ENCODE assay signal across 19 cellular contexts in genomic region chr4:6390357-6390756, GRCh38.
A peak's percentile ranks its signal among the peaks of the same experiment; 100 is the strongest.
DNase-seq lines count a peak whose midpoint lies in the region; ATAC-seq and TF ChIP-seq lines count a peak whose summit lies in the region.
"Had no signal": no experiment of that assay in that cellular context is flagged by ENCODE, and none has a peak within 500 bp of the region (broad histone marks: within the 10 kb centered on the region; RNA-seq: fewer than 3 reads in every experiment).

No MANE protein-coding gene starts in this region.

- CTCF ChIA-PET in RWPE1 (lab: Yijun Ruan, JAX): no interaction called here

- no peak overlapping the region for H3K27ac Mint-ChIP-seq in nephron progenitor cell
- H3K27ac Mint-ChIP-seq: activated CD4-positive, alpha-beta T cell treated with anti-CD3 and anti-CD28 coated beads, Interleukin-2, amount 10 ng/mL, durations not matched to agents 7 days and 5 days; CD14-positive monocyte had no signal

- peaks cover 17% of the 10 kb centered on the region for H3K4me1 Mint-ChIP-seq in nephron progenitor cell
- H3K4me1 Mint-ChIP-seq: activated CD4-positive, alpha-beta T cell treated with anti-CD3 and anti-CD28 coated beads, Interleukin-2, amount 10 ng/mL, durations not matched to agents 7 days and 5 days; CD14-positive monocyte had no signal

- peaks cover 12% of the 10 kb centered on the region for H3K27me3 Mint-ChIP-seq in nephron progenitor cell (ENCODE audit: low read depth, poor library complexity)

- TF ChIP-seq CTCF in RWPE1 (conservative IDR thresholded peaks at IDR 0.05; ENCODE audit: low read depth): no peak
- TF ChIP-seq CTCF in nephron progenitor cell (IDR thresholded peaks at IDR 0.05): no peak

- ATAC-seq in left ventricle myocardium superior (peak; percentile 92), HG03378 (IDR thresholded peaks at IDR 0.05; ENCODE audit: unreplicated experiment) (no peak), HG03520 (IDR thresholded peaks at IDR 0.05; ENCODE audit: unreplicated experiment) (no peak)

- H3K27ac ChIP-seq in RWPE1: peak overlapping the region; percentile 72; the same call in 1 of the 2 replicates
- H3K27ac ChIP-seq: cardiac muscle cell, HL-60, ovary, stomach had no signal

- DNase-seq in C1 segment of cervical spinal cord (lab: John Stamatoyannopoulos, UW): peak in 11 of 14 donors; percentile 11 to 61 (median 35)
- no peak for DNase-seq in RWPE1 (ENCODE audit: low spot score)
- DNase-seq in left ventricle myocardium superior: peak; percentile 79
- DNase-seq in nephron progenitor cell: peak; percentile 61
- DNase-seq in DMS153 (lab: John Stamatoyannopoulos, UW): no peak
- no peak for DNase-seq in NCI-H2081 (lab: John Stamatoyannopoulos, UW)
- DNase-seq: activated CD4-positive, alpha-beta T cell treated with anti-CD3 and anti-CD28 coated beads, Interleukin-2, amount 10 ng/mL, durations not matched to agents 7 days and 5 days; activated effector memory CD4-positive, alpha-beta T cell treated with anti-CD3 and anti-CD28 coated beads, Interleukin-2, amount 50 U/mL, for 16 hours; foreskin melanocyte; NCI-H187; small intestine; stimulated activated CD4-positive, alpha-beta T cell treated with anti-CD3 and anti-CD28 coated beads, Interleukin-2, amount 100 ng/mL, for 48 hours; stomach had no signal

- intact Hi-C loops in left ventricle myocardium superior (cut with micrococcal nuclease): no loop called here

- H3K4me3 Mint-ChIP-seq in nephron progenitor cell: no peak overlapping the region
- H3K4me3 Mint-ChIP-seq: activated CD4-positive, alpha-beta T cell treated with anti-CD3 and anti-CD28 coated beads, Interleukin-2, amount 10 ng/mL, durations not matched to agents 7 days and 5 days; CD14-positive monocyte had no signal

- H3K36me3 Mint-ChIP-seq in nephron progenitor cell (ENCODE audit: low read depth): no peaks in the 10 kb centered on the region
- H3K36me3 Mint-ChIP-seq: CD14-positive monocyte had no signal

- POLR2A ChIA-PET in RWPE1 (lab: Yijun Ruan, JAX; ENCODE audit: low non-redundant PET): no interaction called here

- H3K9me3 Mint-ChIP-seq in nephron progenitor cell: no peaks in the 10 kb centered on the region
- H3K9me3 Mint-ChIP-seq: activated CD4-positive, alpha-beta T cell treated with anti-CD3 and anti-CD28 coated beads, Interleukin-2, amount 10 ng/mL, durations not matched to agents 7 days and 5 days; CD14-positive monocyte had no signal

Comparison
In these comparisons a context has a peak if more than half of its experiments do, and no peak if none do; other contexts are left out.
1. DNase-seq: peak in C1 segment of cervical spinal cord (11 of 14), left ventricle myocardium superior (single experiment) and nephron progenitor cell (single experiment); none in RWPE1 (single experiment), DMS153 (single experiment) and NCI-H2081 (0 of 2).